ENCODE assay signal across 1 cellular context in genomic region chr1:8571200-8571984, GRCh38.
A peak's percentile ranks its signal among the peaks of the same experiment; 100 is the strongest.
TF ChIP-seq lines count a peak whose summit lies in the region.

No MANE protein-coding gene starts in this region.

TF ChIP-seq in liver, 16 proteins besides CTCF, POLR2A, EP300 and RAD21 (continued from another document):
- TF ChIP-seq REST (IDR thresholded peaks at IDR 0.05) (peak; percentile 14), GABPA (IDR thresholded peaks at IDR 0.05 in 1 of 2, conservative IDR thresholded peaks at IDR 0.05 in 1 of 2) (no peak), SP1 (IDR thresholded peaks at IDR 0.05) (peak; percentile 58), ZBTB33 (IDR thresholded peaks at IDR 0.05) (no peak), MAX (IDR thresholded peaks at IDR 0.05) (peak; percentile 78), TAF1 (conservative IDR thresholded peaks at IDR 0.05) (peak; percentile 23)
